Comparison of ENCODE assay signal across 7 cellular contexts in genomic region chr12:2685620-2686279, GRCh38.
DNase-seq lines count a peak whose midpoint lies in the region; ATAC-seq and TF ChIP-seq lines count a peak whose summit lies in the region.
"Not testable (repeated sequence)": the region's sequence is repeated elsewhere in the genome, so short reads cannot be mapped to it uniquely, and the experiment has no call there.

No MANE protein-coding gene starts in this region.

- H3K4me3 ChIP-seq in BLaER1 treated with 17β-estradiol and CSF1 and Interleukin-3, amounts not matched to agents 10 nM and 100 nM = peak overlapping the region in 1 of 10 experiments; percentile 38; a peak in 3 of 20 replicates
- not testable (repeated sequence) for H3K4me3 ChIP-seq in breast epithelium, esophagus muscularis mucosa, lung, spleen

- H4K20me1 ChIP-seq in BLaER1 treated with 17β-estradiol and CSF1 and Interleukin-3, amounts not matched to agents 10 nM and 100 nM = peaks cover 0 to 31% (median 0%) of the 10 kb centered on the region in 11 experiments; a peak in 8 of 22 replicates

- DNase-seq in RPMI7951 (ENCODE audit: low read depth) = peak; percentile 19
- DNase-seq in activated CD4-positive, alpha-beta memory T cell treated with anti-CD3 and anti-CD28 coated beads, Interleukin-2, amount 10 ng/mL, durations not matched to agents 7 days and 5 days = peak; percentile 13
- DNase-seq in breast epithelium (ENCODE audit: low spot score in 2 of 2) = peak; percentile 6 to 30
- peak; percentile 80 for DNase-seq in esophagus muscularis mucosa (ENCODE audit: extremely low spot score)
- DNase-seq in lung (ENCODE audit: low spot score) = peak; percentile 14
- DNase-seq in spleen = peak; percentile 48

- not testable (repeated sequence) for H3K9ac ChIP-seq in BLaER1 treated with 17β-estradiol and CSF1 and Interleukin-3, amounts not matched to agents 10 nM and 100 nM

- POLR2A ChIA-PET in activated CD4-positive, alpha-beta memory T cell treated with anti-CD3 and anti-CD28 coated beads, Interleukin-2, amount 10 ng/mL, durations not matched to agents 7 days and 5 days (lab: Charles Lee) = not testable (repeated sequence)

- not testable (repeated sequence) for ATAC-seq in lung (ENCODE audit: insufficient read depth, low FRiP score)

- not testable (repeated sequence) for TF ChIP-seq POLR2A in breast epithelium (IDR thresholded peaks at IDR 0.05); esophagus muscularis mucosa (IDR thresholded peaks at IDR 0.05; ENCODE audit: low read depth); spleen (IDR thresholded peaks at IDR 0.05)

- H3K27ac ChIP-seq in BLaER1 treated with 17β-estradiol and CSF1 and Interleukin-3, amounts not matched to agents 10 nM and 100 nM; breast epithelium; esophagus muscularis mucosa (replicated peaks in 1 of 4); lung (ENCODE audit: low read depth in 1 of 2, low read length in 1 of 2); spleen: not testable (repeated sequence)

- not testable (repeated sequence) for H3K4me3 Mint-ChIP-seq in activated CD4-positive, alpha-beta memory T cell treated with anti-CD3 and anti-CD28 coated beads, Interleukin-2, amount 10 ng/mL, durations not matched to agents 7 days and 5 days

- peak overlapping the region; percentile 53 to 92 (median 79) for H3K4me2 ChIP-seq in BLaER1 treated with 17β-estradiol and CSF1 and Interleukin-3, amounts not matched to agents 10 nM and 100 nM

- H3K27me3 ChIP-seq in BLaER1 treated with 17β-estradiol and CSF1 and Interleukin-3, amounts not matched to agents 10 nM and 100 nM = peaks cover 62 to 73% (median 66%) of the 10 kb centered on the region in 11 experiments
- not testable (repeated sequence) for H3K27me3 ChIP-seq in breast epithelium; esophagus muscularis mucosa; lung (ENCODE audit: control insufficient read depth, insufficient read depth); spleen (replicated peaks in 1 of 7)

- peaks cover 20 to 53% (median 41%) of the 10 kb centered on the region in 10 experiments for H3K4me1 ChIP-seq in BLaER1 treated with 17β-estradiol and CSF1 and Interleukin-3, amounts not matched to agents 10 nM and 100 nM
- H3K4me1 ChIP-seq in breast epithelium; esophagus muscularis mucosa; lung (ENCODE audit: control insufficient read depth in 2 of 2, insufficient read depth in 2 of 2, low read length in 2 of 2): not testable (repeated sequence)
- H3K4me1 ChIP-seq in spleen = peaks cover 0 to 18% (median 10%) of the 10 kb centered on the region in 6 donors

- not testable (repeated sequence) for TF ChIP-seq EP300 in esophagus muscularis mucosa (IDR thresholded peaks at IDR 0.05)

- WGBS in esophagus muscularis mucosa = 74% methylated on average over 19 of the region's 20 CpGs
- 73 to 78% methylated on average over 19 to 20 of the region's 20 CpGs for WGBS in lung, 2 donors
- WGBS in spleen, 5 donors = 77 to 89% (median 81%) methylated on average over 18 to 20 of the region's 20 CpGs

- CTCF ChIA-PET in activated CD4-positive, alpha-beta memory T cell treated with anti-CD3 and anti-CD28 coated beads, Interleukin-2, amount 10 ng/mL, durations not matched to agents 7 days and 5 days (lab: Charles Lee) = interaction anchor here (1.2 to 5.3 kb wide), 2 partner anchors 99 kb away, joined by 3 to 54 read pairs; no protein-coding TSS in a partner anchor

- not testable (repeated sequence) for H3K9me3 ChIP-seq in BLaER1 treated with 17β-estradiol and CSF1 and Interleukin-3, amounts not matched to agents 10 nM and 100 nM (replicated peaks in 1 of 11); breast epithelium; esophagus muscularis mucosa; lung (ENCODE audit: control insufficient read depth in 2 of 2, insufficient read depth in 1 of 2, low read length in 1 of 2); spleen

- H3K36me3 ChIP-seq in BLaER1 treated with 17β-estradiol and CSF1 and Interleukin-3, amounts not matched to agents 10 nM and 100 nM; breast epithelium; lung (ENCODE audit: control insufficient read depth in 2 of 2, insufficient read depth in 2 of 2, low read length in 2 of 2): not testable (repeated sequence)
- peaks cover 24 to 96% (median 90%) of the 10 kb centered on the region in 4 donors for H3K36me3 ChIP-seq in esophagus muscularis mucosa
- peaks cover 0 to 37% (median 0%) of the 10 kb centered on the region in 6 donors for H3K36me3 ChIP-seq in spleen

- not testable (repeated sequence) for H3K9me3 Mint-ChIP-seq in activated CD4-positive, alpha-beta memory T cell treated with anti-CD3 and anti-CD28 coated beads, Interleukin-2, amount 10 ng/mL, durations not matched to agents 7 days and 5 days

- not testable (repeated sequence) for H3K27me3 Mint-ChIP-seq in activated CD4-positive, alpha-beta memory T cell treated with anti-CD3 and anti-CD28 coated beads, Interleukin-2, amount 10 ng/mL, durations not matched to agents 7 days and 5 days

- intact Hi-C loops in breast epithelium (cut with DNase I; ENCODE audit: low total_unique reads); esophagus muscularis mucosa (cut with DNase I): not testable (repeated sequence)
- intact Hi-C loops in spleen (cut with DNase I; ENCODE audit: low total_unique reads) = loop anchor here (5.0 kb wide), 1 partner anchor 102 kb away; no protein-coding TSS in a partner anchor

- peaks cover 19% of the 10 kb centered on the region for H3K4me1 Mint-ChIP-seq in activated CD4-positive, alpha-beta memory T cell treated with anti-CD3 and anti-CD28 coated beads, Interleukin-2, amount 10 ng/mL, durations not matched to agents 7 days and 5 days

- TF ChIP-seq CTCF in breast epithelium (IDR thresholded peaks at IDR 0.05); esophagus muscularis mucosa (IDR thresholded peaks at IDR 0.05); lung (IDR thresholded peaks at IDR 0.05; ENCODE audit: control extremely low read depth, extremely low read depth); spleen (IDR thresholded peaks at IDR 0.05 in 8 of 11, conservative IDR thresholded peaks at IDR 0.05 in 3 of 11): not testable (repeated sequence)

- H3K27ac Mint-ChIP-seq in activated CD4-positive, alpha-beta memory T cell treated with anti-CD3 and anti-CD28 coated beads, Interleukin-2, amount 10 ng/mL, durations not matched to agents 7 days and 5 days = not testable (repeated sequence)

- H3K36me3 Mint-ChIP-seq in activated CD4-positive, alpha-beta memory T cell treated with anti-CD3 and anti-CD28 coated beads, Interleukin-2, amount 10 ng/mL, durations not matched to agents 7 days and 5 days (ENCODE audit: low read depth) = not testable (repeated sequence)

Comparison
In these comparisons a context has a peak if more than half of its experiments do, and no peak if none do; other contexts are left out.
1. DNase-seq: peak in every context shown above with its lines; median percentile 80 in esophagus muscularis mucosa; 48 in spleen; 19 in RPMI7951; 18 in breast epithelium; 14 in lung; 13 in activated CD4-positive, alpha-beta memory T cell treated with anti-CD3 and anti-CD28 coated beads, Interleukin-2, amount 10 ng/mL, durations not matched to agents 7 days and 5 days.